ENCODE assay signal across 1 cellular context in the genomic region with DNA sequence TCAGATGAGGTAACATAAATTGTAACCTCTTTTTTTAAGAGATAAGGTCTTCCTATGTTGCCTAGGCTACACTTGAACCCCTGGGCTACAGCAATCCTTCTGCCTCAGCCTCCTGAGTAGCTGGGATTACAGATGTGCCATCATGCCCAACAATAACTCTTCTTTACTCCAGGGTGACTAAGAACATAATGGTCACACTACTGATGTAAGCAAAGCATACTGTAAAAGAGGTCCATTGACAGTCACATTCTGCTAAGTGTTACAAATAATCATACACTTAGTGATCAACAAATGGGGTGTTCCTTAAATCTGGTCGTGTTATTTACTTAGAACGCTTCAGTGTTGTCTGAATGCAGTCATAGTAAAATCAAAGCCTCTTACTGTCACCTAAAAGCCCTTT.
TF ChIP-seq lines count a peak whose summit lies in the region.

No MANE protein-coding gene starts in this region.

TF ChIP-seq in GM23338, 12 proteins besides CTCF, POLR2A, EP300 and RAD21 (continued from another document):
- TF ChIP-seq, protein P1, sequence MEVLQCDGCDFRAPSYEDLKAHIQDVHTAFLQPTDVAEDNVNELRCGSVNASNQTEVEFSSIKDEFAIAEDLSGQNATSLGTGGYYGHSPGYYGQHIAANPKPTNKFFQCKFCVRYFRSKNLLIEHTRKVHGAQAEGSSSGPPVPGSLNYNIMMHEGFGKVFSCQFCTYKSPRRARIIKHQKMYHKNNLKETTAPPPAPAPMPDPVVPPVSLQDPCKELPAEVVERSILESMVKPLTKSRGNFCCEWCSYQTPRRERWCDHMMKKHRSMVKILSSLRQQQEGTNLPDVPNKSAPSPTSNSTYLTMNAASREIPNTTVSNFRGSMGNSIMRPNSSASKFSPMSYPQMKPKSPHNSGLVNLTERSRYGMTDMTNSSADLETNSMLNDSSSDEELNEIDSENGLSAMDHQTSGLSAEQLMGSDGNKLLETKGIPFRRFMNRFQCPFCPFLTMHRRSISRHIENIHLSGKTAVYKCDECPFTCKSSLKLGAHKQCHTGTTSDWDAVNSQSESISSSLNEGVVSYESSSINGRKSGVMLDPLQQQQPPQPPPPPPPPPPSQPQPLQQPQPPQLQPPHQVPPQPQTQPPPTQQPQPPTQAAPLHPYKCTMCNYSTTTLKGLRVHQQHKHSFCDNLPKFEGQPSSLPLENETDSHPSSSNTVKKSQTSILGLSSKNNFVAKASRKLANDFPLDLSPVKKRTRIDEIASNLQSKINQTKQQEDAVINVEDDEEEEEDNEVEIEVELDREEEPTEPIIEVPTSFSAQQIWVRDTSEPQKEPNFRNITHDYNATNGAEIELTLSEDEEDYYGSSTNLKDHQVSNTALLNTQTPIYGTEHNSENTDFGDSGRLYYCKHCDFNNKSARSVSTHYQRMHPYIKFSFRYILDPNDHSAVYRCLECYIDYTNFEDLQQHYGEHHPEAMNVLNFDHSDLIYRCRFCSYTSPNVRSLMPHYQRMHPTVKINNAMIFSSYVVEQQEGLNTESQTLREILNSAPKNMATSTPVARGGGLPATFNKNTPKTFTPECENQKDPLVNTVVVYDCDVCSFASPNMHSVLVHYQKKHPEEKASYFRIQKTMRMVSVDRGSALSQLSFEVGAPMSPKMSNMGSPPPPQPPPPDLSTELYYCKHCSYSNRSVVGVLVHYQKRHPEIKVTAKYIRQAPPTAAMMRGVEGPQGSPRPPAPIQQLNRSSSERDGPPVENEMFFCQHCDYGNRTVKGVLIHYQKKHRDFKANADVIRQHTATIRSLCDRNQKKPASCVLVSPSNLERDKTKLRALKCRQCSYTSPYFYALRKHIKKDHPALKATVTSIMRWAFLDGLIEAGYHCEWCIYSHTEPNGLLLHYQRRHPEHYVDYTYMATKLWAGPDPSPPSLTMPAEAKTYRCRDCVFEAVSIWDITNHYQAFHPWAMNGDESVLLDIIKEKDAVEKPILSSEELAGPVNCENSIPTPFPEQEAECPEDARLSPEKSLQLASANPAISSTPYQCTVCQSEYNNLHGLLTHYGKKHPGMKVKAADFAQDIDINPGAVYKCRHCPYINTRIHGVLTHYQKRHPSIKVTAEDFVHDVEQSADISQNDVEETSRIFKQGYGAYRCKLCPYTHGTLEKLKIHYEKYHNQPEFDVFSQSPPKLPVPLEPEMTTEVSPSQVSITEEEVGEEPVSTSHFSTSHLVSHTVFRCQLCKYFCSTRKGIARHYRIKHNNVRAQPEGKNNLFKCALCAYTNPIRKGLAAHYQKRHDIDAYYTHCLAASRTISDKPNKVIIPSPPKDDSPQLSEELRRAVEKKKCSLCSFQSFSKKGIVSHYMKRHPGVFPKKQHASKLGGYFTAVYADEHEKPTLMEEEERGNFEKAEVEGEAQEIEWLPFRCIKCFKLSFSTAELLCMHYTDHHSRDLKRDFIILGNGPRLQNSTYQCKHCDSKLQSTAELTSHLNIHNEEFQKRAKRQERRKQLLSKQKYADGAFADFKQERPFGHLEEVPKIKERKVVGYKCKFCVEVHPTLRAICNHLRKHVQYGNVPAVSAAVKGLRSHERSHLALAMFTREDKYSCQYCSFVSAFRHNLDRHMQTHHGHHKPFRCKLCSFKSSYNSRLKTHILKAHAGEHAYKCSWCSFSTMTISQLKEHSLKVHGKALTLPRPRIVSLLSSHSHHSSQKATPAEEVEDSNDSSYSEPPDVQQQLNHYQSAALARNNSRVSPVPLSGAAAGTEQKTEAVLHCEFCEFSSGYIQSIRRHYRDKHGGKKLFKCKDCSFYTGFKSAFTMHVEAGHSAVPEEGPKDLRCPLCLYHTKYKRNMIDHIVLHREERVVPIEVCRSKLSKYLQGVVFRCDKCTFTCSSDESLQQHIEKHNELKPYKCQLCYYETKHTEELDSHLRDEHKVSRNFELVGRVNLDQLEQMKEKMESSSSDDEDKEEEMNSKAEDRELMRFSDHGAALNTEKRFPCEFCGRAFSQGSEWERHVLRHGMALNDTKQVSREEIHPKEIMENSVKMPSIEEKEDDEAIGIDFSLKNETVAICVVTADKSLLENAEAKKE (CRISPR knock-in tag; IDR thresholded peaks at IDR 0.05): no peak
- TF ChIP-seq ZNF331 (CRISPR knock-in tag; IDR thresholded peaks at IDR 0.05; ENCODE audit: low read depth): no peak
- TF ChIP-seq ZNF114 (CRISPR knock-in tag; IDR thresholded peaks at IDR 0.05): no peak
- no peak for TF ChIP-seq ETS1 (IDR thresholded peaks at IDR 0.05)
- TF ChIP-seq EZH2 (IDR thresholded peaks at IDR 0.05; ENCODE audit: low read depth, unreplicated experiment): no peak
- TF ChIP-seq, protein P2, sequence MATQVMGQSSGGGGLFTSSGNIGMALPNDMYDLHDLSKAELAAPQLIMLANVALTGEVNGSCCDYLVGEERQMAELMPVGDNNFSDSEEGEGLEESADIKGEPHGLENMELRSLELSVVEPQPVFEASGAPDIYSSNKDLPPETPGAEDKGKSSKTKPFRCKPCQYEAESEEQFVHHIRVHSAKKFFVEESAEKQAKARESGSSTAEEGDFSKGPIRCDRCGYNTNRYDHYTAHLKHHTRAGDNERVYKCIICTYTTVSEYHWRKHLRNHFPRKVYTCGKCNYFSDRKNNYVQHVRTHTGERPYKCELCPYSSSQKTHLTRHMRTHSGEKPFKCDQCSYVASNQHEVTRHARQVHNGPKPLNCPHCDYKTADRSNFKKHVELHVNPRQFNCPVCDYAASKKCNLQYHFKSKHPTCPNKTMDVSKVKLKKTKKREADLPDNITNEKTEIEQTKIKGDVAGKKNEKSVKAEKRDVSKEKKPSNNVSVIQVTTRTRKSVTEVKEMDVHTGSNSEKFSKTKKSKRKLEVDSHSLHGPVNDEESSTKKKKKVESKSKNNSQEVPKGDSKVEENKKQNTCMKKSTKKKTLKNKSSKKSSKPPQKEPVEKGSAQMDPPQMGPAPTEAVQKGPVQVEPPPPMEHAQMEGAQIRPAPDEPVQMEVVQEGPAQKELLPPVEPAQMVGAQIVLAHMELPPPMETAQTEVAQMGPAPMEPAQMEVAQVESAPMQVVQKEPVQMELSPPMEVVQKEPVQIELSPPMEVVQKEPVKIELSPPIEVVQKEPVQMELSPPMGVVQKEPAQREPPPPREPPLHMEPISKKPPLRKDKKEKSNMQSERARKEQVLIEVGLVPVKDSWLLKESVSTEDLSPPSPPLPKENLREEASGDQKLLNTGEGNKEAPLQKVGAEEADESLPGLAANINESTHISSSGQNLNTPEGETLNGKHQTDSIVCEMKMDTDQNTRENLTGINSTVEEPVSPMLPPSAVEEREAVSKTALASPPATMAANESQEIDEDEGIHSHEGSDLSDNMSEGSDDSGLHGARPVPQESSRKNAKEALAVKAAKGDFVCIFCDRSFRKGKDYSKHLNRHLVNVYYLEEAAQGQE (IDR thresholded peaks at IDR 0.05; ENCODE audit: unreplicated experiment): no peak
- no peak for TF ChIP-seq JUNB (IDR thresholded peaks at IDR 0.05; ENCODE audit: unreplicated experiment)
- TF ChIP-seq POLR2AphosphoS5 (IDR thresholded peaks at IDR 0.05; ENCODE audit: low read depth): no peak
- TF ChIP-seq CREB1 (CRISPR knock-in tag; IDR thresholded peaks at IDR 0.05; ENCODE audit: low read depth): no peak
- no peak for TF ChIP-seq STAT1 (IDR thresholded peaks at IDR 0.05; ENCODE audit: unreplicated experiment)
- no peak for TF ChIP-seq NANOG (IDR thresholded peaks at IDR 0.05; ENCODE audit: borderline replicate concordance)
